6 cellular contexts compared by ENCODE assay signal in genomic region chr12:127608359-127608758, GRCh38.
DNase-seq lines count a peak whose midpoint lies in the region; FAIRE-seq and TF ChIP-seq lines count a peak whose summit lies in the region.
"Not testable (repeated sequence)": the region's sequence is repeated elsewhere in the genome, so short reads cannot be mapped to it uniquely, and the experiment has no call there.

No MANE protein-coding gene starts in this region.

- not testable (repeated sequence) for H3K27me3 ChIP-seq in HUES6 (ENCODE audit: control insufficient read depth, insufficient read depth, low read length); astrocyte (ENCODE audit: insufficient read depth, low read length); brain microvascular endothelial cell (replicated peaks)

- H3K27me3 Mint-ChIP-seq in astrocyte (ENCODE audit: low read depth, unreplicated experiment): not testable (repeated sequence)

- in situ Hi-C loops in brain microvascular endothelial cell (cut with HindIII; ENCODE audit: low pct_ligation_motif_present, low sequenced_read_pairs): not testable (repeated sequence)

- not testable (repeated sequence) for H3K36me3 Mint-ChIP-seq in astrocyte (ENCODE audit: low read depth, unreplicated experiment)

- not testable (repeated sequence) for TF ChIP-seq CTCF in astrocyte (IDR thresholded peaks at IDR 0.05; ENCODE audit: insufficient read depth, low read depth, low read length); brain microvascular endothelial cell (IDR thresholded peaks at IDR 0.05; ENCODE audit: low read depth, low read length, missing control alignments)

- peak overlapping the region; percentile 18; the same call in 1 of the 2 replicates for H3K27ac ChIP-seq in HUES6 (ENCODE audit: low read depth, low read length)
- not testable (repeated sequence) for H3K27ac ChIP-seq in astrocyte (ENCODE audit: low read depth, low read length); brain microvascular endothelial cell

- not testable (repeated sequence) for H3K9me3 ChIP-seq in HUES6 (ENCODE audit: control insufficient read depth, insufficient read depth, low read depth, low read length); astrocyte (ENCODE audit: insufficient read depth, low read depth, low read length)

- H3K79me2 ChIP-seq in astrocyte (ENCODE audit: insufficient read depth, low read length): not testable (repeated sequence)

- H3K27ac Mint-ChIP-seq in astrocyte (ENCODE audit: unreplicated experiment): not testable (repeated sequence)

- not testable (repeated sequence) for H3K9me3 Mint-ChIP-seq in astrocyte (ENCODE audit: unreplicated experiment)

- DNase-seq in M059J (ENCODE audit: low read depth): peak; percentile 13
- DNase-seq in RPMI7951 (ENCODE audit: low read depth): peak; percentile 12
- peak; percentile 64 for DNase-seq in astrocyte (ENCODE audit: low read depth)
- DNase-seq in brain microvascular endothelial cell: peak; percentile 34
- DNase-seq in iris pigment epithelial cell (ENCODE audit: low read depth): peak; percentile 15

- H3K4me1 Mint-ChIP-seq in astrocyte (ENCODE audit: low read depth, unreplicated experiment): not testable (repeated sequence)

- not testable (repeated sequence) for FAIRE-seq in astrocyte (lab: Jason Lieb, UNC)

- peaks cover 17% of the 10 kb centered on the region for H3K4me1 ChIP-seq in HUES6 (ENCODE audit: control insufficient read depth, insufficient read depth, low read length)
- H3K4me1 ChIP-seq in astrocyte (ENCODE audit: insufficient read depth, low read length): not testable (repeated sequence)

- not testable (repeated sequence) for H3K4me3 ChIP-seq in HUES6 (ENCODE audit: low read depth, low read length); astrocyte (ENCODE audit: insufficient read depth, low read depth, low read length); brain microvascular endothelial cell (ENCODE audit: low read depth, low read length)

- not testable (repeated sequence) for H2AFZ ChIP-seq in astrocyte (ENCODE audit: low read depth, low read length)

- not testable (repeated sequence) for H4K20me1 ChIP-seq in astrocyte (ENCODE audit: insufficient read depth, low read length)

- H3K4me3 Mint-ChIP-seq in astrocyte (ENCODE audit: unreplicated experiment): not testable (repeated sequence)

- not testable (repeated sequence) for H3K9ac ChIP-seq in HUES6 (ENCODE audit: low read length); astrocyte (ENCODE audit: low read length)

- not testable (repeated sequence) for H3K4me2 ChIP-seq in astrocyte (ENCODE audit: low read length)

- not testable (repeated sequence) for H3K36me3 ChIP-seq in HUES6 (ENCODE audit: control insufficient read depth, insufficient read depth, low read length); astrocyte (ENCODE audit: insufficient read depth, low read length); brain microvascular endothelial cell (replicated peaks)

Comparison
In these comparisons a context has a peak if more than half of its experiments do, and no peak if none do; other contexts are left out.
1. DNase-seq: peak in every context shown above with its lines; median percentile 64 in astrocyte; 34 in brain microvascular endothelial cell; 15 in iris pigment epithelial cell; 13 in M059J; 12 in RPMI7951.